In the genomic region with DNA sequence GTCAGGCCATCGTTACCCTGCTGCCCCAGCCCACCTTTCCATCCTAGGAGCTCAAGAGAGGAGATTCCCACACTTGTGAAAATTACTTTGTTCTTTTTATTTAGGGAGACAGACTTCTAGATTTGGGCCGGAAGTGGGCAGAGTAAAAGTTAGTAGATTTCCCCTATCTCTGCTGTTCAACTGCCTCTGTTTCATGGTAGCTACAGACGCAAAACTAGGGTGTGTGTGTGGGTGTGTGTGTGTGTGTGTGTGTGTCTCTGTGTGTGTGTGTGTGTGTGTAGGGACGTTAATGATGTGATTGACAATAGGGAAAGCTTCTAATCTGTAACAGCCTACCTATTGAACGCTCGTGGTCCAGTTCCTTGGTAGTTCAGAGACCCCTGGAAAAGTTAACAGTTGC, we compare ENCODE assay signal across 11 cellular contexts. TPM values are rescaled to one million over a fixed set of nuclear protein-coding genes. Genes with fewer than 3 reads are reported as not detected.
DNase-seq lines count a peak whose midpoint lies in the region; ATAC-seq and TF ChIP-seq lines count a peak whose summit lies in the region.
"Had no signal": no experiment of that assay in that cellular context is flagged by ENCODE, and none has a peak within 500 bp of the region (broad histone marks: within the 10 kb centered on the region; RNA-seq: fewer than 3 reads in every experiment).

No MANE protein-coding gene starts in this region.

- H3K9me3 Mint-ChIP-seq in activated CD4-positive, alpha-beta T cell treated with anti-CD3 and anti-CD28 coated beads for 36 hours (ENCODE audit: low read depth), result no peaks in the 10 kb centered on the region
- H3K9me3 Mint-ChIP-seq in activated naive CD4-positive, alpha-beta T cell treated with anti-CD3 and anti-CD28 coated beads, Interleukin-2, amount 50 U/mL, for 72 hours, result no peaks in the 10 kb centered on the region
- H3K9me3 Mint-ChIP-seq in neural progenitor cell, result no peaks in the 10 kb centered on the region

- no peaks in the 10 kb centered on the region for H3K4me1 Mint-ChIP-seq in activated CD4-positive, alpha-beta T cell treated with anti-CD3 and anti-CD28 coated beads for 36 hours
- H3K4me1 Mint-ChIP-seq in neural progenitor cell, result no peaks in the 10 kb centered on the region

- H2AFZ ChIP-seq in neural progenitor cell (replicated peaks), result peak overlapping the region; percentile 75

- TF ChIP-seq CTCF in neural progenitor cell (IDR thresholded peaks at IDR 0.05) (no peak), brain microvascular endothelial cell (IDR thresholded peaks at IDR 0.05; ENCODE audit: low read depth, low read length, missing control alignments) (no peak)

- H3K4me3 Mint-ChIP-seq in activated CD4-positive, alpha-beta T cell treated with anti-CD3 and anti-CD28 coated beads for 36 hours, result peak overlapping the region; percentile 72
- no peak overlapping the region for H3K4me3 Mint-ChIP-seq in neural progenitor cell

- H3K36me3 ChIP-seq in neural progenitor cell (no peaks in the 10 kb centered on the region), brain microvascular endothelial cell (replicated peaks) (no peaks in the 10 kb centered on the region)

- no peaks in the 10 kb centered on the region for H3K9me3 ChIP-seq in neural progenitor cell (ENCODE audit: low read depth)

- POLR2A ChIA-PET in activated CD4-positive, alpha-beta T cell treated with anti-CD3 and anti-CD28 coated beads for 36 hours (lab: Charles Lee), result interaction anchor here (0.6 kb wide), 2 partner anchors 32 to 693 kb away, joined by 4 to 6 read pairs; no protein-coding TSS in a partner anchor

- DNase-seq in activated CD4-positive, alpha-beta T cell treated with anti-CD3 and anti-CD28 coated beads for 36 hours, result peak; percentile 8
- no peak for DNase-seq in activated CD4-positive, alpha-beta T cell treated with anti-CD3 and anti-CD28 coated beads for 1 hour
- no peak for DNase-seq in activated naive CD4-positive, alpha-beta T cell treated with anti-CD3 and anti-CD28 coated beads, Interleukin-2, amount 50 U/mL, for 72 hours (ENCODE audit: low spot score in 2 of 2)
- DNase-seq in neural progenitor cell (ENCODE audit: low spot score), result no peak
- no peak for DNase-seq in central memory CD4-positive, alpha-beta T cell
- DNase-seq in brain microvascular endothelial cell, result no peak
- DNase-seq: 8988T had no signal

- H3K36me3 Mint-ChIP-seq in activated CD4-positive, alpha-beta T cell treated with anti-CD3 and anti-CD28 coated beads for 36 hours (ENCODE audit: low read depth), result no peaks in the 10 kb centered on the region
- H3K36me3 Mint-ChIP-seq in activated naive CD4-positive, alpha-beta T cell treated with anti-CD3 and anti-CD28 coated beads, Interleukin-2, amount 50 U/mL, for 72 hours, result no peaks in the 10 kb centered on the region
- H3K36me3 Mint-ChIP-seq in neural progenitor cell, result no peaks in the 10 kb centered on the region

- H3K27me3 ChIP-seq in neural progenitor cell, result peaks cover 12% of the 10 kb centered on the region
- no peaks in the 10 kb centered on the region for H3K27me3 ChIP-seq in brain microvascular endothelial cell (replicated peaks)

- peak overlapping the region; percentile 88 for H3K27ac Mint-ChIP-seq in activated CD4-positive, alpha-beta T cell treated with anti-CD3 and anti-CD28 coated beads for 36 hours
- H3K27ac Mint-ChIP-seq in activated naive CD4-positive, alpha-beta T cell treated with anti-CD3 and anti-CD28 coated beads, Interleukin-2, amount 50 U/mL, for 72 hours, result peak overlapping the region; percentile 33 to 85
- H3K27ac Mint-ChIP-seq in neural progenitor cell, result no peak overlapping the region

- intact Hi-C loops in activated CD4-positive, alpha-beta T cell treated with anti-CD3 and anti-CD28 coated beads for 36 hours (cut with DNase I, micrococcal nuclease), result no loop called here

- ATAC-seq in activated CD4-positive, alpha-beta T cell treated with anti-CD3 and anti-CD28 coated beads for 36 hours, result peak; percentile 34
- ATAC-seq in HG02678 (IDR thresholded peaks at IDR 0.05; ENCODE audit: unreplicated experiment) (peak; percentile 26), HG03196 (IDR thresholded peaks at IDR 0.05; ENCODE audit: unreplicated experiment) (no peak)
- peak in 1 of 2 donors; percentile 32 for ATAC-seq in activated naive CD4-positive, alpha-beta T cell treated with anti-CD3 and anti-CD28 coated beads, Interleukin-2, amount 50 U/mL, for 72 hours
- ATAC-seq: Panc1 had no signal

- H3K79me2 ChIP-seq in neural progenitor cell (ENCODE audit: low read depth), result no peaks in the 10 kb centered on the region

- H3K9ac ChIP-seq in neural progenitor cell, result no peak overlapping the region

- no peaks in the 10 kb centered on the region for H3K4me1 ChIP-seq in neural progenitor cell

- no peak overlapping the region for H3K27ac ChIP-seq in neural progenitor cell
- no peak overlapping the region for H3K27ac ChIP-seq in brain microvascular endothelial cell
- H3K27ac ChIP-seq: HL-60 had no signal

- H3K4me3 ChIP-seq in neural progenitor cell, result no peak overlapping the region
- H3K4me3 ChIP-seq in brain microvascular endothelial cell (ENCODE audit: low read depth, low read length), result no peak overlapping the region

- in situ Hi-C loops in brain microvascular endothelial cell (cut with HindIII; ENCODE audit: low pct_ligation_motif_present, low sequenced_read_pairs), result no loop called here

- H3K27me3 Mint-ChIP-seq in activated CD4-positive, alpha-beta T cell treated with anti-CD3 and anti-CD28 coated beads for 36 hours, result no peaks in the 10 kb centered on the region
- peaks cover under 1% of the 10 kb centered on the region for H3K27me3 Mint-ChIP-seq in neural progenitor cell (ENCODE audit: insufficient read depth, low read depth)

- no peaks in the 10 kb centered on the region for H4K20me1 ChIP-seq in neural progenitor cell (ENCODE audit: low read depth)

- no peak overlapping the region for H3K4me2 ChIP-seq in neural progenitor cell

- CTCF ChIA-PET in activated CD4-positive, alpha-beta T cell treated with anti-CD3 and anti-CD28 coated beads for 36 hours (lab: Charles Lee), result interaction anchor here (0.6 kb wide), 1 partner anchor 159 kb away, joined by 3 read pairs; no protein-coding TSS in a partner anchor

- H3F3A ChIP-seq in neural progenitor cell (ENCODE audit: low read depth), result no peaks in the 10 kb centered on the region

RNA-seq across cellular contexts. Expression of a gene that starts 0.4 kb away (rescaled TPM):
- total RNA-seq in activated CD4-positive, alpha-beta T cell treated with anti-CD3 and anti-CD28 coated beads for 36 hours, result 1 to 10 TPM; 1.4 to 2.0 TPM
- under 1 TPM; 0.45 to 0.73 TPM for total RNA-seq in activated naive CD4-positive, alpha-beta T cell treated with anti-CD3 and anti-CD28 coated beads, Interleukin-2, amount 50 U/mL, for 72 hours
- not detected in 2 replicates for total RNA-seq in neural progenitor cell (ENCODE audit: low replicate concordance)

RNA-seq across cellular contexts. Expression of a gene that starts 43.7 kb away (rescaled TPM):
- 10 to 100 TPM; 57.8 to 69.7 TPM for total RNA-seq in activated CD4-positive, alpha-beta T cell treated with anti-CD3 and anti-CD28 coated beads for 36 hours
- total RNA-seq in activated naive CD4-positive, alpha-beta T cell treated with anti-CD3 and anti-CD28 coated beads, Interleukin-2, amount 50 U/mL, for 72 hours, result 10 to 100 TPM; 40.2 to 88.1 TPM
- total RNA-seq in neural progenitor cell (ENCODE audit: low replicate concordance), result 139 and 196 TPM in 2 replicates
